23 cellular contexts compared by ENCODE assay signal in genomic region chr9:74639112-74639511, GRCh38.
"Had no signal": no experiment of that assay in that cellular context is flagged by ENCODE, and none has a peak within 500 bp of the region (broad histone marks: within the 10 kb centered on the region; RNA-seq: fewer than 3 reads in every experiment).

No MANE protein-coding gene starts in this region.

- H3K4me3 Mint-ChIP-seq: dendritic cell treated with granulocyte-macrophage colony-stimulating factor and Interleukin-4, amounts not matched to agents 40 ng/mL and 50 ng/mL, for 4 days; effector memory CD8-positive, alpha-beta T cell; memory B cell; naive B cell; nephron had no signal

- H3K9me3 Mint-ChIP-seq: dendritic cell treated with granulocyte-macrophage colony-stimulating factor and Interleukin-4, amounts not matched to agents 40 ng/mL and 50 ng/mL, for 4 days; memory B cell; naive B cell; nephron had no signal

- DNase-seq: effector memory CD8-positive, alpha-beta T cell; esophagus squamous epithelium; foreskin fibroblast; kidney; left cardiac atrium; left ventricle myocardium inferior; lower lobe of right lung; midbrain; naive B cell; right cardiac atrium; small intestine; stimulated activated CD4-positive, alpha-beta T cell treated with anti-CD3 and anti-CD28 coated beads, Interleukin-12 subunit alpha, Interleukin-12 subunit beta, amount 100 ng/mL, for 4 hours; stimulated activated naive CD4-positive, alpha-beta T cell; stomach; substantia nigra; transverse colon had no signal

- H3K4me3 ChIP-seq: esophagus squamous epithelium, gastroesophageal sphincter, left ventricle myocardium inferior, lower lobe of right lung, stomach, thoracic aorta, transverse colon had no signal

- H3K27me3 Mint-ChIP-seq: dendritic cell treated with granulocyte-macrophage colony-stimulating factor and Interleukin-4, amounts not matched to agents 40 ng/mL and 50 ng/mL, for 4 days had no signal

- H3K27ac Mint-ChIP-seq: dendritic cell treated with granulocyte-macrophage colony-stimulating factor and Interleukin-4, amounts not matched to agents 40 ng/mL and 50 ng/mL, for 4 days; effector memory CD8-positive, alpha-beta T cell; memory B cell; naive B cell; nephron had no signal

- H3K4me1 ChIP-seq: esophagus squamous epithelium, gastroesophageal sphincter, left ventricle myocardium inferior, lower lobe of right lung, stomach, transverse colon had no signal

- H3K27me3 ChIP-seq: esophagus squamous epithelium, gastroesophageal sphincter, neutrophil, stomach, transverse colon had no signal

- ATAC-seq: effector memory CD8-positive, alpha-beta T cell; gastroesophageal sphincter; left cardiac atrium; lower lobe of right lung; right cardiac atrium had no signal

- H3K36me3 ChIP-seq: esophagus squamous epithelium, gastroesophageal sphincter, left ventricle myocardium inferior, lower lobe of right lung, neutrophil, stomach, thoracic aorta, transverse colon had no signal

- H3K4me1 Mint-ChIP-seq: nephron had no signal

- H3K27ac ChIP-seq: epithelial cell of prostate, esophagus squamous epithelium, gastroesophageal sphincter, left ventricle myocardium inferior, lower lobe of right lung, neutrophil, stomach, thoracic aorta, transverse colon had no signal

- H3K36me3 Mint-ChIP-seq: memory B cell, naive B cell had no signal
